In the genomic region with DNA sequence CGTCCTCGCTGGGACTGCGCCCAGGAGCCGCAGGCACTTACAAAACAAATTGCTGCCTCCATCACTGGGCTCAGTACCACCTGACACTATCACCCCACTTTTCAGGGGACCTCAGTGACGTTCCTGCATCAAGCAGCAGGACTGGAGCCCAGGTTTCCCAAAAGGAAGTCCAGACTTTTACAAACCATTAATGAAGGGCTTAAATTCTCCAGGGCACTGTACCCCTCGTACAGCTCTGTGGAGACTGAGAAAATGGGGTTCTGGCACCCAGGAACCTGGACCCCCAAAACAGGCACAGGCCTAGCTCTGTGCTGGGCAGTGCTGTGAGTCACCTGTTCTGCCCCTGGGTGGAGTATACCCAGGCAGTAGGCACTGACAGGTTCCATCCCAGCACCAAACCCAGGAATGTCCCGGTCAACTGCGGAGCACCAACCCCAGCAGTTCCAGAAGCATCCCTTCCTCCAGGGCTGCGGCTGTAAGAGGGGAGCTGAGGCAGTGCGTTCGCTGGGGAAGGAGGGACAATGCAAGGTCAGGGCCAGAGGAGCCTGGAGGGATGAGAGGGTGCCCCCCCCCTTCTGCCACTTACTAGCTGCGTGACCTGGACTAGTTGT, we compare ENCODE assay signal across 11 cellular contexts. TPM values are rescaled to one million over a fixed set of nuclear protein-coding genes. Genes with fewer than 3 reads are reported as not detected.
A peak's percentile ranks its signal among the peaks of the same experiment; 100 is the strongest.
DNase-seq lines count a peak whose midpoint lies in the region; ATAC-seq, FAIRE-seq and TF ChIP-seq lines count a peak whose summit lies in the region.
"Had no signal": no experiment of that assay in that cellular context is flagged by ENCODE, and none has a peak within 500 bp of the region (broad histone marks: within the 10 kb centered on the region; RNA-seq: fewer than 3 reads in every experiment).

No MANE protein-coding gene starts in this region.

- no peak overlapping the region for H3K9ac ChIP-seq in astrocyte (ENCODE audit: low read length)

- peaks cover 26% of the 10 kb centered on the region for H3K4me1 ChIP-seq in CD4-positive, CD25-positive, alpha-beta regulatory T cell (ENCODE audit: control insufficient read depth, insufficient read depth, low read length, poor library complexity, severe bottlenecking)
- H3K4me1 ChIP-seq in astrocyte (ENCODE audit: insufficient read depth, low read length): peaks cover 15% of the 10 kb centered on the region

- H3K9me3 Mint-ChIP-seq in CD4-positive, CD25-positive, alpha-beta regulatory T cell: peaks cover 0 to 3% (median 0%) of the 10 kb centered on the region in 7 donors
- H3K9me3 Mint-ChIP-seq in astrocyte (ENCODE audit: unreplicated experiment): peaks cover 2% of the 10 kb centered on the region
- H3K9me3 Mint-ChIP-seq in natural killer cell treated with Interleukin-12 subunit alpha and Interleukin-12 subunit beta and Interleukin-15 and Interleukin-18, amount 100 ng/mL, for 72 hours: no peaks in the 10 kb centered on the region

- H3K4me3 ChIP-seq in CD4-positive, CD25-positive, alpha-beta regulatory T cell (ENCODE audit: low read depth, low read length): no peak overlapping the region
- H3K4me3 ChIP-seq in astrocyte (ENCODE audit: insufficient read depth, low read depth, low read length): no peak overlapping the region

- H3K36me3 ChIP-seq in CD4-positive, CD25-positive, alpha-beta regulatory T cell (ENCODE audit: control insufficient read depth, insufficient read depth, low read length): no peaks in the 10 kb centered on the region
- no peaks in the 10 kb centered on the region for H3K36me3 ChIP-seq in astrocyte (ENCODE audit: insufficient read depth, low read length)

- H3K27ac Mint-ChIP-seq in CD4-positive, CD25-positive, alpha-beta regulatory T cell: no peak overlapping the region
- H3K27ac Mint-ChIP-seq in astrocyte (ENCODE audit: unreplicated experiment): no peak overlapping the region
- H3K27ac Mint-ChIP-seq in natural killer cell treated with Interleukin-12 subunit alpha and Interleukin-12 subunit beta and Interleukin-15 and Interleukin-18, amount 100 ng/mL, for 72 hours: peak overlapping the region; percentile 87 to 89

- peak overlapping the region; percentile 98 for H3K4me2 ChIP-seq in astrocyte (ENCODE audit: low read length)

- no peaks in the 10 kb centered on the region for H3K79me2 ChIP-seq in astrocyte (ENCODE audit: insufficient read depth, low read length)

- peaks cover 0 to 16% (median 9%) of the 10 kb centered on the region in 4 donors for H3K4me1 Mint-ChIP-seq in CD4-positive, CD25-positive, alpha-beta regulatory T cell
- H3K4me1 Mint-ChIP-seq in astrocyte (ENCODE audit: low read depth, unreplicated experiment): peaks cover 10% of the 10 kb centered on the region
- peaks cover 19 to 24% of the 10 kb centered on the region in 2 donors for H3K4me1 Mint-ChIP-seq in natural killer cell treated with Interleukin-12 subunit alpha and Interleukin-12 subunit beta and Interleukin-15 and Interleukin-18, amount 100 ng/mL, for 72 hours (ENCODE audit: low read depth in 2 of 2)

- peak overlapping the region; percentile 77 for H2AFZ ChIP-seq in astrocyte (ENCODE audit: low read depth, low read length)

- no peak for ATAC-seq in CD4-positive, CD25-positive, alpha-beta regulatory T cell (ENCODE audit: low read depth in 2 of 2)
- ATAC-seq in HG03045 (IDR thresholded peaks at IDR 0.05; ENCODE audit: unreplicated experiment): peak; percentile 5
- ATAC-seq in natural killer cell treated with Interleukin-12 subunit alpha and Interleukin-12 subunit beta and Interleukin-15 and Interleukin-18, amount 100 ng/mL, for 72 hours: no peak

- H3K27me3 ChIP-seq in CD4-positive, CD25-positive, alpha-beta regulatory T cell (ENCODE audit: control insufficient read depth, insufficient read depth, low read length): peaks cover 9% of the 10 kb centered on the region
- peaks cover 45% of the 10 kb centered on the region for H3K27me3 ChIP-seq in astrocyte (ENCODE audit: insufficient read depth, low read length)

- no peaks in the 10 kb centered on the region for H3K9me3 ChIP-seq in CD4-positive, CD25-positive, alpha-beta regulatory T cell (ENCODE audit: control insufficient read depth in 2 of 2, low read length in 2 of 2)
- H3K9me3 ChIP-seq in astrocyte (ENCODE audit: insufficient read depth, low read depth, low read length): no peaks in the 10 kb centered on the region

- peaks cover 67% of the 10 kb centered on the region for H3K27me3 Mint-ChIP-seq in CD4-positive, CD25-positive, alpha-beta regulatory T cell
- H3K27me3 Mint-ChIP-seq in astrocyte (ENCODE audit: low read depth, unreplicated experiment): peaks cover 65% of the 10 kb centered on the region
- peaks cover 9 to 20% of the 10 kb centered on the region in 2 donors for H3K27me3 Mint-ChIP-seq in natural killer cell treated with Interleukin-12 subunit alpha and Interleukin-12 subunit beta and Interleukin-15 and Interleukin-18, amount 100 ng/mL, for 72 hours

- FAIRE-seq in astrocyte (lab: Jason Lieb, UNC): no peak

- TF ChIP-seq CTCF in astrocyte (IDR thresholded peaks at IDR 0.05; ENCODE audit: insufficient read depth, low read depth, low read length): no peak

- H3K27ac ChIP-seq in CD4-positive, CD25-positive, alpha-beta regulatory T cell (ENCODE audit: insufficient read depth, low read length, poor library complexity, severe bottlenecking): no peak overlapping the region
- H3K27ac ChIP-seq in astrocyte (ENCODE audit: low read depth, low read length): no peak overlapping the region

- peak overlapping the region; percentile 76 to 92 (median 88) for H3K4me3 Mint-ChIP-seq in CD4-positive, CD25-positive, alpha-beta regulatory T cell
- H3K4me3 Mint-ChIP-seq in astrocyte (ENCODE audit: unreplicated experiment): peak overlapping the region; percentile 88
- peak overlapping the region; percentile 90 for H3K4me3 Mint-ChIP-seq in natural killer cell treated with Interleukin-12 subunit alpha and Interleukin-12 subunit beta and Interleukin-15 and Interleukin-18, amount 100 ng/mL, for 72 hours

- H3K36me3 Mint-ChIP-seq in CD4-positive, CD25-positive, alpha-beta regulatory T cell: no peaks in the 10 kb centered on the region
- peaks cover 2% of the 10 kb centered on the region for H3K36me3 Mint-ChIP-seq in astrocyte (ENCODE audit: low read depth, unreplicated experiment)
- H3K36me3 Mint-ChIP-seq in natural killer cell treated with Interleukin-12 subunit alpha and Interleukin-12 subunit beta and Interleukin-15 and Interleukin-18, amount 100 ng/mL, for 72 hours: no peaks in the 10 kb centered on the region

- DNase-seq in CD4-positive, CD25-positive, alpha-beta regulatory T cell: no peak
- DNase-seq in astrocyte (ENCODE audit: low read depth) (no peak), cerebellar nuclear complex (lab: John Stamatoyannopoulos, UW) (no peak), amniotic stem cell (lab: John Stamatoyannopoulos, UW) (no peak), medulla oblongata (ENCODE audit: extremely low spot score) (no peak)
- DNase-seq in natural killer cell treated with Interleukin-12 subunit alpha and Interleukin-12 subunit beta and Interleukin-15 and Interleukin-18, amount 100 ng/mL, for 72 hours (ENCODE audit: low spot score): no peak
- no peak for DNase-seq in stimulated activated CD4-positive, alpha-beta T cell treated with anti-CD3 and anti-CD28 coated beads, Interleukin-4, amount 100 ng/mL, for 24 hours

- peaks cover 5% of the 10 kb centered on the region for H4K20me1 ChIP-seq in astrocyte (ENCODE audit: insufficient read depth, low read length)

RNA-seq across cellular contexts. Expression of a gene that starts 24.6 kb away (rescaled TPM):
- total RNA-seq in CD4-positive, CD25-positive, alpha-beta regulatory T cell: not detected
- polyA plus RNA-seq in CD4-positive, CD25-positive, alpha-beta regulatory T cell: not detected
- not detected in 2 replicates for total RNA-seq in astrocyte
- total RNA-seq in natural killer cell treated with Interleukin-12 subunit alpha and Interleukin-12 subunit beta and Interleukin-15 and Interleukin-18, amount 100 ng/mL, for 72 hours: not detected
- total RNA-seq: left ventricle myocardium superior, LHCN-M2, subcutaneous adipose tissue had no signal

RNA-seq across cellular contexts. Expression of a gene that starts 36.3 kb away (rescaled TPM):
- 30.3 TPM for total RNA-seq in CD4-positive, CD25-positive, alpha-beta regulatory T cell
- polyA plus RNA-seq in CD4-positive, CD25-positive, alpha-beta regulatory T cell: 10 to 100 TPM; 13.8 to 20.9 (median 17.7) TPM
- 12.8 and 14.5 TPM in 2 replicates for total RNA-seq in astrocyte
- 10 to 100 TPM; 27.2 to 47.1 TPM for total RNA-seq in natural killer cell treated with Interleukin-12 subunit alpha and Interleukin-12 subunit beta and Interleukin-15 and Interleukin-18, amount 100 ng/mL, for 72 hours

RNA-seq across cellular contexts. Expression of a gene that starts 55.3 kb away (rescaled TPM):
- 7.0 TPM for total RNA-seq in CD4-positive, CD25-positive, alpha-beta regulatory T cell
- polyA plus RNA-seq in CD4-positive, CD25-positive, alpha-beta regulatory T cell: 10 to 100 TPM; 29.0 to 35.3 (median 32.7) TPM
- total RNA-seq in astrocyte: 13.1 and 16.7 TPM in 2 replicates
- total RNA-seq in natural killer cell treated with Interleukin-12 subunit alpha and Interleukin-12 subunit beta and Interleukin-15 and Interleukin-18, amount 100 ng/mL, for 72 hours: 10 to 100 TPM; 13.0 to 13.5 TPM

RNA-seq across cellular contexts. Expression of a gene that starts 56.4 kb away (rescaled TPM):
- total RNA-seq in CD4-positive, CD25-positive, alpha-beta regulatory T cell: 114 TPM
- polyA plus RNA-seq in CD4-positive, CD25-positive, alpha-beta regulatory T cell: 100 to 1,000 TPM; 239 to 287 (median 275) TPM
- 315 and 359 TPM in 2 replicates for total RNA-seq in astrocyte
- 100 to 1,000 TPM; 417 to 436 TPM for total RNA-seq in natural killer cell treated with Interleukin-12 subunit alpha and Interleukin-12 subunit beta and Interleukin-15 and Interleukin-18, amount 100 ng/mL, for 72 hours

Comparison
In these comparisons a context has a peak if more than half of its experiments do, and no peak if none do; other contexts are left out.
1. H3K27ac Mint-ChIP-seq: peak in natural killer cell treated with Interleukin-12 subunit alpha and Interleukin-12 subunit beta and Interleukin-15 and Interleukin-18, amount 100 ng/mL, for 72 hours (2 of 2); none in CD4-positive, CD25-positive, alpha-beta regulatory T cell (0 of 3) and astrocyte (single experiment).
2. Peak in every context shown above with its lines, with median percentiles within 50 percentile points of each other: H3K4me3 Mint-ChIP-seq.